Comparison of ENCODE assay signal across 17 cellular contexts in the genomic region with DNA sequence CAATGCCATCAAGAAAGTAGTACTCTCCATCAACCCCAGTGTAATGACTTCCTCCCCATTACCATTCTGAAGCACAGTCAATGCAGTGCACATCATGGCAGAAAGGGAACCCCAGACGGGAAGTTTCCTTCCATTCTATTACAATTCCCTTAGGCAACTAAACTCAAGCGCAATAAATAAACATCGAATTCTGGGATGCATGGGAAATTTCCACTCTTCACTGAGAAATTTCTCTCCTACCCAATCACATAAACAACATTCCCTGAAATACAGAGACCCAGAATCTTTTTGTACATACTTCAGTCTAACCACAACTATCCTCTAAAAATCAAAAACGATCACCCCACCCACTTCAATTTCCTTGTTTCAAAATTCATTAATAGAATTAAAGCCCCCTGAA. TPM values are rescaled to one million over a fixed set of nuclear protein-coding genes. Genes with fewer than 3 reads are reported as not detected.
DNase-seq lines count a peak whose midpoint lies in the region; ATAC-seq and TF ChIP-seq lines count a peak whose summit lies in the region.
"Had no signal": no experiment of that assay in that cellular context is flagged by ENCODE, and none has a peak within 500 bp of the region (broad histone marks: within the 10 kb centered on the region; RNA-seq: fewer than 3 reads in every experiment).

No MANE protein-coding gene starts in this region.

- POLR2A ChIA-PET in CD4-positive, alpha-beta memory T cell (lab: Charles Lee; ENCODE audit: partially characterized antibody), result interaction anchor here (1.0 to 1.7 kb wide), 2 partner anchors 17 to 59 kb away, joined by 4 read pairs; no protein-coding TSS in a partner anchor

- no peaks in the 10 kb centered on the region for H3K9me3 Mint-ChIP-seq in CD4-positive, alpha-beta memory T cell
- no peaks in the 10 kb centered on the region for H3K9me3 Mint-ChIP-seq in H9
- no peaks in the 10 kb centered on the region for H3K9me3 Mint-ChIP-seq in activated T-helper 17 cell treated with anti-CD3 and anti-CD28 coated beads, Interleukin-2, amount 50 U/mL, for 72 hours
- H3K9me3 Mint-ChIP-seq: CD4-positive, CD25-positive, alpha-beta regulatory T cell; IgD-negative memory B cell had no signal

- no peak overlapping the region for H3K4me3 ChIP-seq in CD4-positive, alpha-beta memory T cell (ENCODE audit: low read length in 2 of 2)
- no peak overlapping the region for H3K4me3 ChIP-seq in mesenchymal stem cell (ENCODE audit: insufficient read depth in 1 of 2, low read depth in 1 of 2, low read length in 2 of 2)
- H3K4me3 ChIP-seq: MG63, SK-N-MC had no signal

- H2BK120ac ChIP-seq in H9 (ENCODE audit: low read depth, low read length, poor library complexity, severe bottlenecking) (no peak overlapping the region), mesenchymal stem cell (ENCODE audit: low read depth, low read length) (no peak overlapping the region)

- H3K4me2 ChIP-seq in H9 (ENCODE audit: insufficient read depth, insufficient read length, low read length) (no peak overlapping the region), mesenchymal stem cell (ENCODE audit: low read length, poor library complexity, severe bottlenecking) (no peak overlapping the region)

- H3K23ac ChIP-seq in H9 (ENCODE audit: insufficient read length, low read depth, low read length) (no peak overlapping the region), mesenchymal stem cell (ENCODE audit: low read length in 2 of 2) (no peak overlapping the region)

- H3K4me3 Mint-ChIP-seq in CD4-positive, alpha-beta memory T cell, result no peak overlapping the region
- no peak overlapping the region; a peak in 1 of 5 replicates for H3K4me3 Mint-ChIP-seq in H9
- H3K4me3 Mint-ChIP-seq in activated T-helper 17 cell treated with anti-CD3 and anti-CD28 coated beads, Interleukin-2, amount 50 U/mL, for 72 hours, result no peak overlapping the region
- H3K4me3 Mint-ChIP-seq: CD4-positive, CD25-positive, alpha-beta regulatory T cell; IgD-negative memory B cell had no signal

- H2BK15ac ChIP-seq in H9 (ENCODE audit: low read depth, low read length), result no peak overlapping the region
- no peak overlapping the region for H2BK15ac ChIP-seq in mesenchymal stem cell (ENCODE audit: low read depth, poor library complexity, severe bottlenecking)

- no peak overlapping the region for H4K8ac ChIP-seq in H9 (replicated peaks; ENCODE audit: insufficient read length, low read depth, low read length)
- H4K8ac ChIP-seq in mesenchymal stem cell (ENCODE audit: low read length), result no peak overlapping the region

- H3K27ac ChIP-seq in CD4-positive, alpha-beta memory T cell (ENCODE audit: low read depth, low read length), result no peak overlapping the region
- H3K27ac ChIP-seq in H9 (ENCODE audit: insufficient read length, low read depth, low read length) (no peak overlapping the region), mesenchymal stem cell (ENCODE audit: low read length, poor library complexity, severe bottlenecking) (no peak overlapping the region)
- H3K27ac ChIP-seq: RWPE1, SK-N-MC had no signal

- TF ChIP-seq CTCF in H9 (conservative IDR thresholded peaks at IDR 0.05), result no peak

- ATAC-seq in activated T-helper 17 cell treated with anti-CD3 and anti-CD28 coated beads, Interleukin-2, amount 50 U/mL, for 72 hours (replicated peaks), result no peak
- no peak for ATAC-seq in GM21576 (IDR thresholded peaks at IDR 0.05; ENCODE audit: unreplicated experiment)

- H3K27me3 Mint-ChIP-seq in CD4-positive, alpha-beta memory T cell, result no peaks in the 10 kb centered on the region
- no peaks in the 10 kb centered on the region for H3K27me3 Mint-ChIP-seq in H9 (ENCODE audit: low read depth)
- H3K27me3 Mint-ChIP-seq in activated T-helper 17 cell treated with anti-CD3 and anti-CD28 coated beads, Interleukin-2, amount 50 U/mL, for 72 hours, result no peaks in the 10 kb centered on the region
- H3K27me3 Mint-ChIP-seq: CD4-positive, CD25-positive, alpha-beta regulatory T cell; IgD-negative memory B cell had no signal

- no peaks in the 10 kb centered on the region for H3K79me2 ChIP-seq in H9 (ENCODE audit: insufficient read depth, low read length)

- H4K91ac ChIP-seq in H9 (ENCODE audit: insufficient read length, low read depth, low read length), result no peak overlapping the region
- no peak overlapping the region for H4K91ac ChIP-seq in mesenchymal stem cell (ENCODE audit: low read length)

- H2BK20ac ChIP-seq in H9 (ENCODE audit: low read depth, low read length, poor library complexity, severe bottlenecking), result no peak overlapping the region

- H2BK12ac ChIP-seq in H9 (ENCODE audit: insufficient read length, low read depth, low read length) (no peak overlapping the region), mesenchymal stem cell (ENCODE audit: low read length in 2 of 2) (no peak overlapping the region)

- H3K79me1 ChIP-seq in H9 (ENCODE audit: insufficient read depth, low read depth, low read length, poor library complexity, severe bottlenecking) (peaks cover 2% of the 10 kb centered on the region), mesenchymal stem cell (replicated peaks; ENCODE audit: low read length, poor library complexity, severe bottlenecking) (peaks cover 24% of the 10 kb centered on the region)

- no peaks in the 10 kb centered on the region for H3K23me2 ChIP-seq in H9 (ENCODE audit: insufficient read length, low read depth, low read length, poor library complexity, severe bottlenecking)

- no peak overlapping the region for H3K56ac ChIP-seq in H9 (ENCODE audit: insufficient read length, low read depth, low read length)

- H4K20me1 ChIP-seq in H9 (ENCODE audit: control insufficient read depth, insufficient read depth, insufficient read length), result no peaks in the 10 kb centered on the region

- H3K4me1 ChIP-seq in CD4-positive, alpha-beta memory T cell (ENCODE audit: insufficient read depth, low read length), result no peaks in the 10 kb centered on the region
- H3K4me1 ChIP-seq in H9 (ENCODE audit: insufficient read depth, low read length), result no peaks in the 10 kb centered on the region
- no peaks in the 10 kb centered on the region for H3K4me1 ChIP-seq in mesenchymal stem cell (ENCODE audit: control insufficient read depth, insufficient read depth, low read depth, low read length)

- H3K4ac ChIP-seq in H9 (ENCODE audit: low read depth, low read length) (no peak overlapping the region), mesenchymal stem cell (ENCODE audit: low read depth in 1 of 2, low read length in 2 of 2) (no peak overlapping the region)

- H3K36me3 ChIP-seq in CD4-positive, alpha-beta memory T cell (ENCODE audit: insufficient read depth, low read length), result peaks cover 72% of the 10 kb centered on the region
- H3K36me3 ChIP-seq in mesenchymal stem cell (ENCODE audit: control insufficient read depth in 1 of 2, insufficient read depth in 2 of 2, low read depth in 1 of 2, low read length in 2 of 2), result peaks cover 26 to 97% of the 10 kb centered on the region in 2 experiments

- H3K36me3 Mint-ChIP-seq in CD4-positive, alpha-beta memory T cell, result peaks cover 42 to 73% of the 10 kb centered on the region in 2 donors
- peaks cover 33 to 85% (median 79%) of the 10 kb centered on the region in 3 experiments for H3K36me3 Mint-ChIP-seq in H9 (ENCODE audit: insufficient read depth in 1 of 3, low read depth in 3 of 3)
- H3K36me3 Mint-ChIP-seq in activated T-helper 17 cell treated with anti-CD3 and anti-CD28 coated beads, Interleukin-2, amount 50 U/mL, for 72 hours (ENCODE audit: low read depth), result peaks cover 100% of the 10 kb centered on the region

- CTCF ChIA-PET in CD4-positive, alpha-beta memory T cell (lab: Charles Lee; ENCODE audit: partially characterized antibody), result interaction anchor here (1.0 to 5.9 kb wide), 5 partner anchors 9 to 140 kb away, joined by 3 to 60 read pairs (median 4); no protein-coding TSS in a partner anchor

- DNase-seq in CD4-positive, alpha-beta memory T cell, result no peak
- DNase-seq in H9, result no peak
- DNase-seq in mesenchymal stem cell, result peak; percentile 65
- no peak for DNase-seq in NCI-H2081 (lab: John Stamatoyannopoulos, UW)
- DNase-seq in T-helper 9 cell, result no peak
- DNase-seq: DMS79, NCI-H1417 treated with DMSO at 0.1 percent for 48 hours, NCI-H748 treated with DMSO at 0.1 percent for 48 hours, SHP77 treated with DMSO at 0.1 percent for 48 hours had no signal

- H3K14ac ChIP-seq in H9 (ENCODE audit: insufficient read depth, low read length), result no peak overlapping the region
- no peak overlapping the region for H3K14ac ChIP-seq in mesenchymal stem cell (ENCODE audit: low read length in 2 of 2)

- 100% methylated on average over 1 of the region's 4 CpGs for WGBS in H9 (ENCODE audit: extremely low coverage, insufficient read length, low lambda C conversion rate)
- WGBS in mesenchymal stem cell, result 75% methylated on average over 4 of the region's 4 CpGs

- H3K18ac ChIP-seq in H9 (ENCODE audit: insufficient read length, low read depth, low read length) (no peak overlapping the region), mesenchymal stem cell (ENCODE audit: low read depth in 1 of 2, low read length in 2 of 2) (no peak overlapping the region)

- H2AFZ ChIP-seq in H9 (ENCODE audit: low read length), result no peak overlapping the region
- no peak overlapping the region for H2AFZ ChIP-seq in mesenchymal stem cell (ENCODE audit: low read depth, low read length)

- H3K27me3 ChIP-seq in CD4-positive, alpha-beta memory T cell (ENCODE audit: insufficient read depth, low read length), result no peaks in the 10 kb centered on the region
- no peaks in the 10 kb centered on the region for H3K27me3 ChIP-seq in H9 (ENCODE audit: insufficient read depth, low read length)
- no peaks in the 10 kb centered on the region for H3K27me3 ChIP-seq in mesenchymal stem cell (ENCODE audit: control insufficient read depth in 1 of 2, insufficient read depth in 1 of 2, low read length in 2 of 2)
- H3K27me3 ChIP-seq: MG63 had no signal

- H2AK5ac ChIP-seq in H9 (ENCODE audit: insufficient read length, low read length) (no peak overlapping the region), mesenchymal stem cell (ENCODE audit: low read length, severe bottlenecking) (no peak overlapping the region)

- no peak overlapping the region for H4K5ac ChIP-seq in H9 (ENCODE audit: insufficient read length, low read depth, low read length)

- intact Hi-C loops in CD4-positive, alpha-beta memory T cell (cut with micrococcal nuclease), result loop anchor here (1.0 kb wide), 1 partner anchor 59 kb away; no protein-coding TSS in a partner anchor

- H2BK5ac ChIP-seq in H9 (ENCODE audit: insufficient read length, low read length) (no peak overlapping the region), mesenchymal stem cell (ENCODE audit: low read depth, low read length, poor library complexity, severe bottlenecking) (no peak overlapping the region)

- H3K4me1 Mint-ChIP-seq in CD4-positive, alpha-beta memory T cell, result peaks cover 0 to 9% (median 2%) of the 10 kb centered on the region in 4 donors
- peaks cover 6 to 7% of the 10 kb centered on the region in 2 experiments; a peak in 3 of 4 replicates for H3K4me1 Mint-ChIP-seq in H9
- H3K4me1 Mint-ChIP-seq in activated T-helper 17 cell treated with anti-CD3 and anti-CD28 coated beads, Interleukin-2, amount 50 U/mL, for 72 hours, result peaks cover 5% of the 10 kb centered on the region
- H3K4me1 Mint-ChIP-seq: IgD-negative memory B cell had no signal

- H3K27ac Mint-ChIP-seq in CD4-positive, alpha-beta memory T cell, result peak overlapping the region in 4 of 7 donors; percentile 42 to 83 (median 72)
- H3K27ac Mint-ChIP-seq in H9, result peak overlapping the region in 2 of 3 experiments; percentile 39 to 49; a peak in 3 of 7 replicates
- H3K27ac Mint-ChIP-seq in activated T-helper 17 cell treated with anti-CD3 and anti-CD28 coated beads, Interleukin-2, amount 50 U/mL, for 72 hours, result peak overlapping the region; percentile 49
- H3K27ac Mint-ChIP-seq: IgD-negative memory B cell had no signal

- no peak overlapping the region for H3T11ph ChIP-seq in H9 (ENCODE audit: low read length)

- H3K9me3 ChIP-seq in CD4-positive, alpha-beta memory T cell (ENCODE audit: control insufficient read depth in 1 of 2, low read length in 2 of 2), result no peaks in the 10 kb centered on the region
- H3K9me3 ChIP-seq in H9 (ENCODE audit: control insufficient read depth, low read depth, low read length) (no peaks in the 10 kb centered on the region), mesenchymal stem cell (ENCODE audit: control insufficient read depth, low read length) (no peaks in the 10 kb centered on the region)
- H3K9me3 ChIP-seq: MG63 had no signal

- H3K9ac ChIP-seq in H9 (ENCODE audit: extremely low read depth, insufficient read length, low read length) (no peak overlapping the region), mesenchymal stem cell (ENCODE audit: low read length) (peak overlapping the region; percentile 4)

RNA-seq across cellular contexts. Expression of a gene that starts 20.0 kb away (rescaled TPM):
- 10 to 100 TPM; 47.7 to 49.4 TPM for total RNA-seq in CD4-positive, alpha-beta memory T cell
- 100 to 1,000 TPM in 1 of 2 donors, 10 to 100 TPM in 1; 90.2 to 122 TPM for polyA plus RNA-seq in CD4-positive, alpha-beta memory T cell
- 122 and 127 TPM in 2 replicates for total RNA-seq in H9 (2021)
- total RNA-seq in activated T-helper 17 cell treated with anti-CD3 and anti-CD28 coated beads, Interleukin-2, amount 50 U/mL, for 72 hours, result 100 to 1,000 TPM in 1 of 2 donors, 10 to 100 TPM in 1; 63.6 to 103 TPM
- 184 TPM for polyA plus RNA-seq in mesenchymal stem cell (2013, experiment 1 of 2)
- polyA plus RNA-seq in mesenchymal stem cell (2013, experiment 2 of 2), result 201 TPM

RNA-seq across cellular contexts. Expression of a gene that starts 20.3 kb away (rescaled TPM):
- 10 to 100 TPM; 42.6 to 44.4 TPM for total RNA-seq in CD4-positive, alpha-beta memory T cell
- 100 to 1,000 TPM in 1 of 2 donors, 10 to 100 TPM in 1; 95.8 to 142 TPM for polyA plus RNA-seq in CD4-positive, alpha-beta memory T cell
- total RNA-seq in H9 (2021), result 51.3 and 53.1 TPM in 2 replicates
- total RNA-seq in activated T-helper 17 cell treated with anti-CD3 and anti-CD28 coated beads, Interleukin-2, amount 50 U/mL, for 72 hours, result 10 to 100 TPM; 26.5 to 40.2 TPM
- polyA plus RNA-seq in mesenchymal stem cell (2013, experiment 1 of 2), result 78.3 TPM
- 86.1 TPM for polyA plus RNA-seq in mesenchymal stem cell (2013, experiment 2 of 2)

RNA-seq across cellular contexts. Expression of a gene that starts 31.8 kb away (rescaled TPM):
- total RNA-seq in CD4-positive, alpha-beta memory T cell, result 10 to 100 TPM; 31.8 to 42.4 TPM
- 10 to 100 TPM; 32.7 to 36.8 TPM for polyA plus RNA-seq in CD4-positive, alpha-beta memory T cell
- total RNA-seq in H9 (2021), result 33.7 and 37.1 TPM in 2 replicates
- 10 to 100 TPM; 30.7 to 33.0 TPM for total RNA-seq in activated T-helper 17 cell treated with anti-CD3 and anti-CD28 coated beads, Interleukin-2, amount 50 U/mL, for 72 hours
- polyA plus RNA-seq in mesenchymal stem cell (2013, experiment 1 of 2), result 18.5 TPM
- 19.4 TPM for polyA plus RNA-seq in mesenchymal stem cell (2013, experiment 2 of 2)

RNA-seq across cellular contexts. Expression of a gene that starts 45.2 kb away (rescaled TPM):
- 1 to 10 TPM in 1 of 2 experiments, under 1 TPM in 1; 0.67 to 1.3 TPM for total RNA-seq in CD4-positive, alpha-beta memory T cell
- not detected for polyA plus RNA-seq in CD4-positive, alpha-beta memory T cell
- 1.7 and 2.4 TPM in 2 replicates for total RNA-seq in H9 (2021)
- total RNA-seq in activated T-helper 17 cell treated with anti-CD3 and anti-CD28 coated beads, Interleukin-2, amount 50 U/mL, for 72 hours, result not detected
- polyA plus RNA-seq in mesenchymal stem cell (2013, experiment 1 of 2), result 34.3 TPM
- 34.4 TPM for polyA plus RNA-seq in mesenchymal stem cell (2013, experiment 2 of 2)
- total RNA-seq: CD4-positive, CD25-positive, alpha-beta regulatory T cell; NCI-H460 had no signal
- polyA plus RNA-seq: CD4-positive, CD25-positive, alpha-beta regulatory T cell; IgD-negative memory B cell had no signal

RNA-seq across cellular contexts. Expression of a gene that starts 54.6 kb away (rescaled TPM):
- 10 to 100 TPM; 15.1 to 15.8 TPM for total RNA-seq in CD4-positive, alpha-beta memory T cell
- polyA plus RNA-seq in CD4-positive, alpha-beta memory T cell, result 1 to 10 TPM in 1 of 2 donors, under 1 TPM in 1; 0.25 to 1.6 TPM
- total RNA-seq in H9 (2021), result 31.2 and 31.8 TPM in 2 replicates
- 10 to 100 TPM in 1 of 2 donors, 1 to 10 TPM in 1; 7.4 to 14.1 TPM for total RNA-seq in activated T-helper 17 cell treated with anti-CD3 and anti-CD28 coated beads, Interleukin-2, amount 50 U/mL, for 72 hours
- polyA plus RNA-seq in mesenchymal stem cell (2013, experiment 1 of 2), result 23.3 TPM
- 21.7 TPM for polyA plus RNA-seq in mesenchymal stem cell (2013, experiment 2 of 2)
